In genomic region chr1:54949971-54950360, GRCh38 we compare ENCODE assay signal across 11 cellular contexts. TPM values are rescaled to one million over a fixed set of nuclear protein-coding genes. Genes with fewer than 3 reads are reported as not detected.
A peak's percentile ranks its signal among the peaks of the same experiment; 100 is the strongest.
DNase-seq lines count a peak whose midpoint lies in the region; ATAC-seq and TF ChIP-seq lines count a peak whose summit lies in the region.
"Had no signal": no experiment of that assay in that cellular context is flagged by ENCODE, and none has a peak within 500 bp of the region (broad histone marks: within the 10 kb centered on the region; RNA-seq: fewer than 3 reads in every experiment).

No MANE protein-coding gene starts in this region.

- peaks cover 7 to 11% of the 10 kb centered on the region in 2 experiments for H3K9me3 Mint-ChIP-seq in H9
- no peaks in the 10 kb centered on the region for H3K9me3 Mint-ChIP-seq in T-helper 2 cell treated with Interferon-gamma antibody and Interleukin-4, amounts not matched to agents 5 μg/mL and 100 μg/mL, for 36 hours
- H3K9me3 Mint-ChIP-seq: activated CD4-positive, alpha-beta T cell treated with anti-CD3 and anti-CD28 coated beads, Interleukin-2, amount 10 ng/mL, durations not matched to agents 24 days and 14 days had no signal

- H3K4me1 ChIP-seq in H9 (ENCODE audit: insufficient read depth, low read length): no peaks in the 10 kb centered on the region; the same call in 1 of the 2 replicates

- H3K14ac ChIP-seq in H9 (ENCODE audit: insufficient read depth, low read length): no peak overlapping the region

- WGBS in H9 (ENCODE audit: extremely low coverage, insufficient read length, low lambda C conversion rate): no CpG with 5 or more reads among the region's 6 CpGs

- intact Hi-C loops in sciatic nerve (cut with DNase I): loop anchor here (10.0 kb wide), 1 partner anchor 45 kb away; the partner anchor contains the start of gene BSND

- H3K4ac ChIP-seq in H9 (ENCODE audit: low read depth, low read length): no peak overlapping the region

- H3K27ac ChIP-seq in H9 (ENCODE audit: insufficient read length, low read depth, low read length) (no peak overlapping the region), WERI-Rb-1 (no peak overlapping the region; the same call in 1 of the 2 replicates)

- no peak overlapping the region for H2BK5ac ChIP-seq in H9 (ENCODE audit: insufficient read length, low read length)

- H3K79me2 ChIP-seq in H9 (ENCODE audit: insufficient read depth, low read length): no peaks in the 10 kb centered on the region

- peak overlapping the region; percentile 23 for H3K4me2 ChIP-seq in H9 (ENCODE audit: insufficient read depth, insufficient read length, low read length)

- no peak overlapping the region for H3K9ac ChIP-seq in H9 (ENCODE audit: extremely low read depth, insufficient read length, low read length)

- H2BK15ac ChIP-seq in H9 (ENCODE audit: low read depth, low read length): no peak overlapping the region

- H3K4me3 Mint-ChIP-seq in H9: peak overlapping the region in 1 of 2 experiments; percentile 10; a peak in 1 of 5 replicates
- no peak overlapping the region for H3K4me3 Mint-ChIP-seq in T-helper 2 cell treated with Interferon-gamma antibody and Interleukin-4, amounts not matched to agents 5 μg/mL and 100 μg/mL, for 36 hours
- H3K4me3 Mint-ChIP-seq: activated CD4-positive, alpha-beta T cell treated with anti-CD3 and anti-CD28 coated beads, Interleukin-2, amount 10 ng/mL, durations not matched to agents 24 days and 14 days had no signal

- H3K4me1 Mint-ChIP-seq in H9: peaks cover 23 to 24% of the 10 kb centered on the region in 2 experiments
- H3K4me1 Mint-ChIP-seq in T-helper 2 cell treated with Interferon-gamma antibody and Interleukin-4, amounts not matched to agents 5 μg/mL and 100 μg/mL, for 36 hours (ENCODE audit: low read depth): peaks cover 8% of the 10 kb centered on the region

- no peaks in the 10 kb centered on the region for H3K23me2 ChIP-seq in H9 (ENCODE audit: insufficient read length, low read depth, low read length, poor library complexity, severe bottlenecking)

- no peak overlapping the region for H4K91ac ChIP-seq in H9 (ENCODE audit: insufficient read length, low read depth, low read length)

- H2AK5ac ChIP-seq in H9 (ENCODE audit: insufficient read length, low read length): no peak overlapping the region

- no peak overlapping the region for H2AFZ ChIP-seq in H9 (ENCODE audit: low read length)

- H3K23ac ChIP-seq in H9 (ENCODE audit: insufficient read length, low read depth, low read length): no peak overlapping the region

- peak overlapping the region in 1 of 3 experiments; percentile 82; a peak in 2 of 7 replicates for H3K27ac Mint-ChIP-seq in H9
- H3K27ac Mint-ChIP-seq in T-helper 2 cell treated with Interferon-gamma antibody and Interleukin-4, amounts not matched to agents 5 μg/mL and 100 μg/mL, for 36 hours: no peak overlapping the region
- H3K27ac Mint-ChIP-seq: activated CD4-positive, alpha-beta T cell treated with anti-CD3 and anti-CD28 coated beads, Interleukin-2, amount 10 ng/mL, durations not matched to agents 24 days and 14 days had no signal

- H3K36me3 ChIP-seq in WERI-Rb-1: no peaks in the 10 kb centered on the region

- H3K18ac ChIP-seq in H9 (ENCODE audit: insufficient read length, low read depth, low read length): peak overlapping the region; percentile 63

- H3K9me3 ChIP-seq in H9 (ENCODE audit: control insufficient read depth, low read depth, low read length): no peaks in the 10 kb centered on the region
- H3K9me3 ChIP-seq in WERI-Rb-1 (ENCODE audit: severe bottlenecking): peaks cover 4% of the 10 kb centered on the region

- peaks cover 2 to 12% (median 3%) of the 10 kb centered on the region in 3 experiments; a peak in 6 of 7 replicates for H3K36me3 Mint-ChIP-seq in H9 (ENCODE audit: insufficient read depth in 1 of 3, low read depth in 3 of 3)
- H3K36me3 Mint-ChIP-seq in T-helper 2 cell treated with Interferon-gamma antibody and Interleukin-4, amounts not matched to agents 5 μg/mL and 100 μg/mL, for 36 hours (ENCODE audit: low read depth): no peaks in the 10 kb centered on the region

- peak; percentile 33 for ATAC-seq in sciatic nerve

- peaks cover 17% of the 10 kb centered on the region for H3K27me3 Mint-ChIP-seq in H9 (ENCODE audit: low read depth)
- peaks cover 3% of the 10 kb centered on the region for H3K27me3 Mint-ChIP-seq in T-helper 2 cell treated with Interferon-gamma antibody and Interleukin-4, amounts not matched to agents 5 μg/mL and 100 μg/mL, for 36 hours (ENCODE audit: low read depth)

- peak overlapping the region; percentile 41; the same call in 1 of the 2 replicates for H3K4me3 ChIP-seq in WERI-Rb-1 (ENCODE audit: low read depth, low read length)
- H3K4me3 ChIP-seq in foreskin fibroblast (ENCODE audit: low read depth in 1 of 2, low read length in 2 of 2): no peak overlapping the region

- no peak overlapping the region for H3T11ph ChIP-seq in H9 (ENCODE audit: low read length)

- peak overlapping the region; percentile 74 for H4K5ac ChIP-seq in H9 (ENCODE audit: insufficient read length, low read depth, low read length)

- no peak overlapping the region for H2BK20ac ChIP-seq in H9 (ENCODE audit: low read depth, low read length, poor library complexity, severe bottlenecking)

- H4K20me1 ChIP-seq in H9 (ENCODE audit: control insufficient read depth, insufficient read depth, insufficient read length): no peaks in the 10 kb centered on the region

- H2BK120ac ChIP-seq in H9 (ENCODE audit: low read depth, low read length, poor library complexity, severe bottlenecking): no peak overlapping the region

- H2BK12ac ChIP-seq in H9 (ENCODE audit: insufficient read length, low read depth, low read length): no peak overlapping the region

- no peaks in the 10 kb centered on the region for H3K27me3 ChIP-seq in H9 (ENCODE audit: insufficient read depth, low read length)
- no peaks in the 10 kb centered on the region for H3K27me3 ChIP-seq in WERI-Rb-1 (ENCODE audit: insufficient read depth, low read depth, severe bottlenecking)

- TF ChIP-seq CTCF in H9 (conservative IDR thresholded peaks at IDR 0.05) (no peak), WERI-Rb-1 (IDR thresholded peaks at IDR 0.05; ENCODE audit: low read depth, low read length) (no peak), foreskin fibroblast (IDR thresholded peaks at IDR 0.05; ENCODE audit: low read depth, low read length) (no peak)

- H3K79me1 ChIP-seq in H9 (ENCODE audit: insufficient read depth, low read depth, low read length, poor library complexity, severe bottlenecking): no peaks in the 10 kb centered on the region

- H4K8ac ChIP-seq in H9 (replicated peaks; ENCODE audit: insufficient read length, low read depth, low read length): no peak overlapping the region

- no peak for DNase-seq in H9
- no peak for DNase-seq in WERI-Rb-1
- DNase-seq in foreskin fibroblast: peak; percentile 61 to 83
- DNase-seq in sciatic nerve (ENCODE audit: low spot score): no peak
- DNase-seq in T-helper 2 cell treated with Interferon-gamma antibody and Interleukin-4, amounts not matched to agents 5 μg/mL and 100 μg/mL, for 36 hours (ENCODE audit: low spot score): no peak
- no peak for DNase-seq in effector CD8-positive, alpha-beta T cell (lab: John Stamatoyannopoulos, UW)
- no peak for DNase-seq in SKM-1 (lab: John Stamatoyannopoulos, UW; ENCODE audit: unreplicated experiment)
- no peak for DNase-seq in NCI-H1417 (lab: John Stamatoyannopoulos, UW)

- H3K56ac ChIP-seq in H9 (ENCODE audit: insufficient read length, low read depth, low read length): no peak overlapping the region

RNA-seq across cellular contexts. Expression of gene TMEM61, which starts 30.5 kb away (rescaled TPM):
- total RNA-seq in H9 (2021): 0.61 and 1.0 TPM in 2 replicates
- total RNA-seq in sciatic nerve: not detected
- total RNA-seq: activated CD4-positive, alpha-beta T cell treated with anti-CD3 and anti-CD28 coated beads, Interleukin-2, amount 10 ng/mL, durations not matched to agents 24 days and 14 days; glomerular endothelial cell had no signal

RNA-seq across cellular contexts. Expression of gene BSND, which starts 48.8 kb away (rescaled TPM):
- 0.17 and 0.35 TPM in 2 replicates for total RNA-seq in H9 (2021)
- not detected for total RNA-seq in sciatic nerve
- total RNA-seq: activated CD4-positive, alpha-beta T cell treated with anti-CD3 and anti-CD28 coated beads, Interleukin-2, amount 10 ng/mL, durations not matched to agents 24 days and 14 days; glomerular endothelial cell; ureter had no signal

Comparison
In these comparisons a context has a peak if more than half of its experiments do, and no peak if none do; other contexts are left out.
1. DNase-seq: peak in foreskin fibroblast (2 of 2); none in H9 (single experiment), WERI-Rb-1 (single experiment), sciatic nerve (single experiment), T-helper 2 cell treated with Interferon-gamma antibody and Interleukin-4, amounts not matched to agents 5 μg/mL and 100 μg/mL, for 36 hours (single experiment), effector CD8-positive, alpha-beta T cell (single experiment), SKM-1 (single experiment) and NCI-H1417 (0 of 3).